Comparison of ENCODE assay signal across 8 cellular contexts in the genomic region with DNA sequence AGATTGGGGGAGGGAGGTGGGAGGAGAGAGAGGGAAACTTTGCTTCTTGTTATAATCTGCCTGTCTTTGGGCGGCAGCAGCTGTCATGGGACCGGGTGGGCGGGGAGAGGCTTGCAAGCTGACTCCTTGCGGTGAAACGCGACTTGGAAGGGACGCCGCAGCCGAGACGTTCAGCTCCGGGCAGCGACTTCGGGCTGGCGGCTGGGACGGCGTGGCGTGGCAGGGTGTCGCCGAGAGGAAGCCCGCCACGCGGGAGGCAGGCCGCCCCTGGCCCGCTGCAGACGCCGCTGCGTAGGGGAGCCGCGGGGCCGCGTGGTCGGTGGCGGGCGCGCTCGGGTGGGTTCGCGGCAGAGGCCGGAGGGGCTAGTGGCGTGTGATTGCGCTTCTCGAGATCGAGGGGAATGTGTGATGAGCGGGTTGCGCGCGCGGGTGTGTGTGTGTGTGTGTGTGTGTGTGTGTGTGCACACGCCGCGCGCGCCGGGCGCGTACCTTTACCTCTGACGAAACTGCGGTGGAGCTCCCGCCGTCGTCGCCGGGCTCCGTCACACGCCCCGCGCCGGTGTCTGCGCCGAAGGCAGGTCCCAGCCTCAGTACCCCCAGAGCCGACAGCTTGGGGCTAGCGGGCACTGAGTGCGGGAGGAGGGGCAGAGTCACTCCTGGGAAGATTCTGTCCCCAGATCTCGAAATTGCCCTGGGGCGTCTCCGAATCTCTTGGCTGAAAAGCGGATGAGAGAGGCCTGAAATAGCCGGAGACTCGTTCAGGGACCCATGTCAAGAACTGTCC. TPM values are rescaled to one million over a fixed set of nuclear protein-coding genes. Genes with fewer than 3 reads are reported as not detected.
A peak's percentile ranks its signal among the peaks of the same experiment; 100 is the strongest.
DNase-seq lines count a peak whose midpoint lies in the region; ATAC-seq and TF ChIP-seq lines count a peak whose summit lies in the region.

No MANE protein-coding gene starts in this region.

- DNase-seq in HEK293T (ENCODE audit: extremely low spot score) = peak; percentile 78
- DNase-seq in NAMALWA (ENCODE audit: low spot score) = peak; percentile 91
- peak; percentile 60 for DNase-seq in cerebellum (ENCODE audit: low spot score)
- DNase-seq in kidney glomerular epithelial cell (lab: John Stamatoyannopoulos, UW) = peak; percentile 48
- peak; percentile 89 for DNase-seq in stimulated activated CD4-positive, alpha-beta T cell treated with anti-CD3 and anti-CD28 coated beads, Interleukin-15, amount 100 ng/mL, for 24 hours
- no peak for DNase-seq in NCI-H1436 treated with DMSO at 0.1 percent for 48 hours (lab: John Stamatoyannopoulos, UW)

- CTCF ChIA-PET in HEK293T (lab: Yijun Ruan, JAX) = interaction anchor here (1.5 to 2.2 kb wide), 2 partner anchors 65 to 97 kb away, joined by 5 to 7 read pairs; no protein-coding TSS in a partner anchor

- POLR2A ChIA-PET in HEK293T (lab: Yijun Ruan, JAX) = interaction anchor here (0.9 to 1.9 kb wide), 9 partner anchors 10 to 387 kb away, joined by 3 to 5 read pairs (median 4); a partner anchor contains a TSS

- H3K4me3 ChIP-seq in GM08714 (ENCODE audit: low read length) = peak overlapping the region; percentile 85

- peak; percentile 45 to 56 for ATAC-seq in activated CD4-positive, CD25-positive, alpha-beta regulatory T cell treated with anti-CD3 and anti-CD28 coated beads, Interleukin-2, amount 50 U/mL, for 24 hours

TF ChIP-seq in HEK293T, 16 proteins besides CTCF, POLR2A, EP300 and RAD21:
- no peak for TF ChIP-seq LEF1 (IDR thresholded peaks at IDR 0.05; ENCODE audit: borderline replicate concordance)
- TF ChIP-seq TARDBP (IDR thresholded peaks at IDR 0.05) = no peak
- no peak for TF ChIP-seq SP1 (IDR thresholded peaks at IDR 0.05)
- TF ChIP-seq SUZ12 (IDR thresholded peaks at IDR 0.05) = no peak
- TF ChIP-seq L3MBTL2 (conservative IDR thresholded peaks at IDR 0.05) = no peak; the same call in 1 of the 2 replicates
- no peak for TF ChIP-seq FOXM1 (IDR thresholded peaks at IDR 0.05; ENCODE audit: borderline replicate concordance)
- TF ChIP-seq, protein P1, sequence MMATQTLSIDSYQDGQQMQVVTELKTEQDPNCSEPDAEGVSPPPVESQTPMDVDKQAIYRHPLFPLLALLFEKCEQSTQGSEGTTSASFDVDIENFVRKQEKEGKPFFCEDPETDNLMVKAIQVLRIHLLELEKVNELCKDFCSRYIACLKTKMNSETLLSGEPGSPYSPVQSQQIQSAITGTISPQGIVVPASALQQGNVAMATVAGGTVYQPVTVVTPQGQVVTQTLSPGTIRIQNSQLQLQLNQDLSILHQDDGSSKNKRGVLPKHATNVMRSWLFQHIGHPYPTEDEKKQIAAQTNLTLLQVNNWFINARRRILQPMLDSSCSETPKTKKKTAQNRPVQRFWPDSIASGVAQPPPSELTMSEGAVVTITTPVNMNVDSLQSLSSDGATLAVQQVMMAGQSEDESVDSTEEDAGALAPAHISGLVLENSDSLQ (IDR thresholded peaks at IDR 0.05) = no peak
- no peak for TF ChIP-seq NFRKB (IDR thresholded peaks at IDR 0.05)
- no peak for TF ChIP-seq ELF4 (IDR thresholded peaks at IDR 0.05)
- TF ChIP-seq HDGF (IDR thresholded peaks at IDR 0.05; ENCODE audit: borderline replicate concordance) = no peak
- TF ChIP-seq CTBP1 (IDR thresholded peaks at IDR 0.05; ENCODE audit: borderline replicate concordance) = no peak
- TF ChIP-seq BHLHE40 (IDR thresholded peaks at IDR 0.05; ENCODE audit: borderline replicate concordance) = no peak
- TF ChIP-seq ZNF384 (IDR thresholded peaks at IDR 0.05) = no peak
- TF ChIP-seq FOXK2 (IDR thresholded peaks at IDR 0.05) = no peak
- TF ChIP-seq ARNT (IDR thresholded peaks at IDR 0.05) = no peak
- TF ChIP-seq FOXA1 (IDR thresholded peaks at IDR 0.05) = no peak

RNA-seq across cellular contexts. Expression of a gene that starts 1.7 kb away (rescaled TPM):
- 3.2 TPM for total RNA-seq in cerebellum
